In the genomic region with DNA sequence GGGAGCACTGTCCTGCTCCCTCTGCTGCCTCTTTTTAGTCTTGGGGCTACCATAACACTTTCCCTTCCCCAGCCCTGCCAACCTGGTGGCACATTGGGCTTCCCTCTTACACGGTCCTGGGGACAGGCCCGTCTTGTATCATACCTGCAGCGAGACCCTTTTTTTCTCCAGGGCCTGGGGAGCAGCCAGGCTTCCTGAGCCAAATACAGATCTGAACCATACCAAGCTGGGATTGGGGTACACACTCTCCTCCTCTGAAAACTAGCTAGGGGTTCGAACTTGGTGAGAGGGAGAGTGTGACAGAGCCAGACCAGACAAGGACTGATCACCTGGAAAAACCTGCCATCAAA, we compare ENCODE assay signal across 8 cellular contexts.
A peak's percentile ranks its signal among the peaks of the same experiment; 100 is the strongest.
DNase-seq lines count a peak whose midpoint lies in the region; ATAC-seq, FAIRE-seq and TF ChIP-seq lines count a peak whose summit lies in the region.
"Not testable (repeated sequence)": the region's sequence is repeated elsewhere in the genome, so short reads cannot be mapped to it uniquely, and the experiment has no call there.

No MANE protein-coding gene starts in this region.

- H3K27ac Mint-ChIP-seq in GM23338 = peak overlapping the region; percentile 100
- peak overlapping the region; percentile 100 for H3K27ac Mint-ChIP-seq in activated CD8-positive, alpha-beta T cell treated with anti-CD3 and anti-CD28 coated beads, Interleukin-2, amount 10 ng/mL, durations not matched to agents 7 days and 5 days
- peak overlapping the region; percentile 100 for H3K27ac Mint-ChIP-seq in nephron progenitor cell
- H3K27ac Mint-ChIP-seq in stimulated activated effector memory CD8-positive, alpha-beta T cell treated with anti-CD3 and anti-CD28 coated beads, Interleukin-12 subunit alpha, Interleukin-12 subunit beta, amount 100 ng/mL, for 72 hours = peak overlapping the region; percentile 97

- not testable (repeated sequence) for H3K27me3 ChIP-seq in GM23338 (ENCODE audit: insufficient read depth); PC-9 (ENCODE audit: insufficient read depth, low read depth); GM12878 (replicated peaks in 1 of 2; ENCODE audit: control insufficient read depth in 2 of 2, insufficient read depth in 2 of 2, low read length in 1 of 2); iPS-18a (ENCODE audit: control insufficient read depth, insufficient read depth, low read length)

- H4K20me1 ChIP-seq in GM23338 (replicated peaks; ENCODE audit: insufficient read depth); PC-9 (ENCODE audit: insufficient read depth); GM12878 (ENCODE audit: control insufficient read depth, insufficient read depth): not testable (repeated sequence)

- DNase-seq in GM23338 (ENCODE audit: low spot score); PC-9; activated CD8-positive, alpha-beta T cell treated with anti-CD3 and anti-CD28 coated beads, Interleukin-2, amount 10 ng/mL, durations not matched to agents 7 days and 5 days; GM12878 (ENCODE audit: low read depth, low spot score); nephron progenitor cell; stimulated activated effector memory CD8-positive, alpha-beta T cell treated with anti-CD3 and anti-CD28 coated beads, Interleukin-12 subunit alpha, Interleukin-12 subunit beta, amount 100 ng/mL, for 72 hours (ENCODE audit: low spot score in 2 of 2): not testable (repeated sequence)

- H3K27ac ChIP-seq in 22Rv1 (peak overlapping the region; percentile 90), GM23338 (ENCODE audit: low read depth) (peak overlapping the region; percentile 99), iPS-18a (ENCODE audit: low read length) (peak overlapping the region; percentile 82)
- not testable (repeated sequence) for H3K27ac ChIP-seq in PC-9; GM12878 (ENCODE audit: control insufficient read depth, insufficient read depth)

- in situ Hi-C loops in GM12878 (cut with MboI) = not testable (repeated sequence)

- TF ChIP-seq POLR2A in GM12878 (IDR thresholded peaks at IDR 0.05; ENCODE audit: low read depth, low read length) = not testable (repeated sequence)

- H3K4me2 ChIP-seq in GM23338 (peak overlapping the region; percentile 77; the same call in 1 of the 2 replicates), PC-9 (peak overlapping the region; percentile 78), GM12878 (ENCODE audit: control insufficient read depth, insufficient read depth) (peak overlapping the region; percentile 78)

- CTCF ChIA-PET in PC-9 (lab: Charles Lee); activated CD8-positive, alpha-beta T cell treated with anti-CD3 and anti-CD28 coated beads, Interleukin-2, amount 10 ng/mL, durations not matched to agents 7 days and 5 days (lab: Charles Lee); GM12878 (lab: Yijun Ruan, JAX): not testable (repeated sequence)

- H3K9me3 Mint-ChIP-seq in GM23338; activated CD8-positive, alpha-beta T cell treated with anti-CD3 and anti-CD28 coated beads, Interleukin-2, amount 10 ng/mL, durations not matched to agents 7 days and 5 days (ENCODE audit: insufficient read depth); nephron progenitor cell; stimulated activated effector memory CD8-positive, alpha-beta T cell treated with anti-CD3 and anti-CD28 coated beads, Interleukin-12 subunit alpha, Interleukin-12 subunit beta, amount 100 ng/mL, for 72 hours: not testable (repeated sequence)

- BruUV-seq in PC-9 (replicated peaks; lab: Mats Ljungman, UMichigan); GM12878 (replicated peaks; lab: Mats Ljungman, UMichigan): not testable (repeated sequence)

- H3K4me1 Mint-ChIP-seq in GM23338 (peaks cover 35% of the 10 kb centered on the region), nephron progenitor cell (peaks cover 41% of the 10 kb centered on the region)
- peaks cover 21% of the 10 kb centered on the region for H3K4me1 Mint-ChIP-seq in activated CD8-positive, alpha-beta T cell treated with anti-CD3 and anti-CD28 coated beads, Interleukin-2, amount 10 ng/mL, durations not matched to agents 7 days and 5 days (ENCODE audit: low read depth)
- H3K4me1 Mint-ChIP-seq in stimulated activated effector memory CD8-positive, alpha-beta T cell treated with anti-CD3 and anti-CD28 coated beads, Interleukin-12 subunit alpha, Interleukin-12 subunit beta, amount 100 ng/mL, for 72 hours = peaks cover 30% of the 10 kb centered on the region

- H3K4me1 ChIP-seq in GM23338 (ENCODE audit: insufficient read depth) (peaks cover 26% of the 10 kb centered on the region), PC-9 (replicated peaks; ENCODE audit: insufficient read depth) (peaks cover 15% of the 10 kb centered on the region), iPS-18a (ENCODE audit: control insufficient read depth, low read depth, low read length) (peaks cover 11% of the 10 kb centered on the region)
- not testable (repeated sequence) for H3K4me1 ChIP-seq in GM12878 (ENCODE audit: control insufficient read depth, insufficient read depth, low read length)

- H2AFZ ChIP-seq in GM23338; PC-9; GM12878 (ENCODE audit: control insufficient read depth, low read depth, low read length): not testable (repeated sequence)

- not testable (repeated sequence) for FAIRE-seq in GM12878 (lab: Jason Lieb, UNC)

- H3K27me3 Mint-ChIP-seq in GM23338 (ENCODE audit: insufficient read depth, low read depth, poor library complexity) (peaks cover 16% of the 10 kb centered on the region), nephron progenitor cell (ENCODE audit: low read depth, poor library complexity) (peaks cover 17% of the 10 kb centered on the region)
- not testable (repeated sequence) for H3K27me3 Mint-ChIP-seq in activated CD8-positive, alpha-beta T cell treated with anti-CD3 and anti-CD28 coated beads, Interleukin-2, amount 10 ng/mL, durations not matched to agents 7 days and 5 days (ENCODE audit: low read depth)

- RAD21 ChIA-PET in GM12878 (lab: Charles Lee; ENCODE audit: unreplicated experiment) = not testable (repeated sequence)

- ATAC-seq in GM23338; activated CD8-positive, alpha-beta T cell treated with anti-CD3 and anti-CD28 coated beads, Interleukin-2, amount 10 ng/mL, durations not matched to agents 7 days and 5 days; GM12878; stimulated activated effector memory CD8-positive, alpha-beta T cell treated with anti-CD3 and anti-CD28 coated beads, Interleukin-12 subunit alpha, Interleukin-12 subunit beta, amount 100 ng/mL, for 72 hours: not testable (repeated sequence)

- intact Hi-C loops in PC-9 (cut with micrococcal nuclease; ENCODE audit: unreplicated experiment) (loop anchor here (5.0 kb wide), 1 partner anchor 151 kb away; a partner anchor contains a TSS), GM12878 (cut with micrococcal nuclease; ENCODE audit: unreplicated experiment) (loop anchor here (10.0 kb wide), 1 partner anchor 191 kb away; no protein-coding TSS in a partner anchor)

- TF ChIP-seq CTCF in 22Rv1 (IDR thresholded peaks at IDR 0.05); GM23338 (conservative IDR thresholded peaks at IDR 0.05; ENCODE audit: low read depth in 2 of 2); PC-9 (conservative IDR thresholded peaks at IDR 0.05); GM12878 (IDR thresholded peaks at IDR 0.05 in 2 of 3, conservative IDR thresholded peaks at IDR 0.05 in 1 of 3; ENCODE audit: control insufficient read depth in 2 of 3, extremely low read depth in 1 of 3, insufficient read depth in 1 of 3, low read depth in 3 of 3, low read length in 3 of 3); nephron progenitor cell (IDR thresholded peaks at IDR 0.05): not testable (repeated sequence)

- SMC1A ChIA-PET in GM12878 (lab: Charles Lee; ENCODE audit: uncharacterized antibody, unreplicated experiment) = not testable (repeated sequence)

- H3K4me3 ChIP-seq in GM23338 = peak overlapping the region; percentile 72; the same call in 1 of the 2 replicates
- H3K4me3 ChIP-seq in PC-9 = peak overlapping the region; percentile 84; the same call in 1 of the 2 replicates
- H3K4me3 ChIP-seq in GM12878; iPS-18a (ENCODE audit: low read length): not testable (repeated sequence)

- not testable (repeated sequence) for H3K9me2 ChIP-seq in GM23338 (ENCODE audit: insufficient read depth); PC-9 (ENCODE audit: insufficient read depth)

- not testable (repeated sequence) for H3K36me3 Mint-ChIP-seq in GM23338 (ENCODE audit: low read depth); activated CD8-positive, alpha-beta T cell treated with anti-CD3 and anti-CD28 coated beads, Interleukin-2, amount 10 ng/mL, durations not matched to agents 7 days and 5 days (ENCODE audit: low read depth); nephron progenitor cell (ENCODE audit: low read depth)
- H3K36me3 Mint-ChIP-seq in stimulated activated effector memory CD8-positive, alpha-beta T cell treated with anti-CD3 and anti-CD28 coated beads, Interleukin-12 subunit alpha, Interleukin-12 subunit beta, amount 100 ng/mL, for 72 hours = peaks cover 17% of the 10 kb centered on the region

- POLR2A ChIA-PET in PC-9 (lab: Charles Lee; ENCODE audit: unreplicated experiment); GM12878 (lab: Charles Lee): not testable (repeated sequence)
- POLR2A ChIA-PET in activated CD8-positive, alpha-beta T cell treated with anti-CD3 and anti-CD28 coated beads, Interleukin-2, amount 10 ng/mL, durations not matched to agents 7 days and 5 days (lab: Charles Lee) = interaction anchor here (1.2 kb wide), 1 partner anchor 80 kb away, joined by 4 read pairs; no protein-coding TSS in a partner anchor

- H3K4me3 Mint-ChIP-seq in GM23338 = peak overlapping the region; percentile 97
- H3K4me3 Mint-ChIP-seq in activated CD8-positive, alpha-beta T cell treated with anti-CD3 and anti-CD28 coated beads, Interleukin-2, amount 10 ng/mL, durations not matched to agents 7 days and 5 days = peak overlapping the region; percentile 94
- peak overlapping the region; percentile 93 for H3K4me3 Mint-ChIP-seq in nephron progenitor cell
- peak overlapping the region; percentile 85 for H3K4me3 Mint-ChIP-seq in stimulated activated effector memory CD8-positive, alpha-beta T cell treated with anti-CD3 and anti-CD28 coated beads, Interleukin-12 subunit alpha, Interleukin-12 subunit beta, amount 100 ng/mL, for 72 hours

- TF ChIP-seq EP300 in GM12878 (IDR thresholded peaks at IDR 0.05; ENCODE audit: borderline replicate concordance in 1 of 2, control insufficient read depth in 1 of 2, low read depth in 2 of 2, low read length in 2 of 2) = not testable (repeated sequence)

- H3K9me3 ChIP-seq in PC-9 (ENCODE audit: insufficient read depth, low read depth); GM12878 (replicated peaks; ENCODE audit: control insufficient read depth, insufficient read depth, low read length); iPS-18a (ENCODE audit: control insufficient read depth, low read depth, low read length): not testable (repeated sequence)

- not testable (repeated sequence) for H3K36me3 ChIP-seq in GM23338 (ENCODE audit: insufficient read depth); PC-9 (ENCODE audit: low read depth); GM12878 (ENCODE audit: control insufficient read depth in 2 of 2, insufficient read depth in 2 of 2, low read length in 1 of 2); iPS-18a (ENCODE audit: control insufficient read depth, low read depth, low read length)

- not testable (repeated sequence) for H3K9ac ChIP-seq in GM12878 (ENCODE audit: control insufficient read depth, insufficient read depth, low read length); iPS-18a (ENCODE audit: low read length)

- 95% methylated on average over 4 of the region's 4 CpGs for WGBS in GM12878 (ENCODE audit: insufficient coverage, insufficient replicate concordance, low lambda C conversion rate, missing lambda C conversion rate)

- H3K79me2 ChIP-seq in GM23338 (replicated peaks; ENCODE audit: insufficient read depth); GM12878 (ENCODE audit: control insufficient read depth, insufficient read depth, low read length): not testable (repeated sequence)
- H3K79me2 ChIP-seq in PC-9 (ENCODE audit: low read depth) = peaks cover 12% of the 10 kb centered on the region

- not testable (repeated sequence) for TF ChIP-seq RAD21 in GM12878 (IDR thresholded peaks at IDR 0.05; ENCODE audit: insufficient read depth, low read depth, low read length)

- not testable (repeated sequence) for H3F3A ChIP-seq in GM23338 (replicated peaks; ENCODE audit: low read depth); PC-9 (ENCODE audit: insufficient read depth, low read depth)
